ENCODE assay signal across 1 cellular context in the genomic region with DNA sequence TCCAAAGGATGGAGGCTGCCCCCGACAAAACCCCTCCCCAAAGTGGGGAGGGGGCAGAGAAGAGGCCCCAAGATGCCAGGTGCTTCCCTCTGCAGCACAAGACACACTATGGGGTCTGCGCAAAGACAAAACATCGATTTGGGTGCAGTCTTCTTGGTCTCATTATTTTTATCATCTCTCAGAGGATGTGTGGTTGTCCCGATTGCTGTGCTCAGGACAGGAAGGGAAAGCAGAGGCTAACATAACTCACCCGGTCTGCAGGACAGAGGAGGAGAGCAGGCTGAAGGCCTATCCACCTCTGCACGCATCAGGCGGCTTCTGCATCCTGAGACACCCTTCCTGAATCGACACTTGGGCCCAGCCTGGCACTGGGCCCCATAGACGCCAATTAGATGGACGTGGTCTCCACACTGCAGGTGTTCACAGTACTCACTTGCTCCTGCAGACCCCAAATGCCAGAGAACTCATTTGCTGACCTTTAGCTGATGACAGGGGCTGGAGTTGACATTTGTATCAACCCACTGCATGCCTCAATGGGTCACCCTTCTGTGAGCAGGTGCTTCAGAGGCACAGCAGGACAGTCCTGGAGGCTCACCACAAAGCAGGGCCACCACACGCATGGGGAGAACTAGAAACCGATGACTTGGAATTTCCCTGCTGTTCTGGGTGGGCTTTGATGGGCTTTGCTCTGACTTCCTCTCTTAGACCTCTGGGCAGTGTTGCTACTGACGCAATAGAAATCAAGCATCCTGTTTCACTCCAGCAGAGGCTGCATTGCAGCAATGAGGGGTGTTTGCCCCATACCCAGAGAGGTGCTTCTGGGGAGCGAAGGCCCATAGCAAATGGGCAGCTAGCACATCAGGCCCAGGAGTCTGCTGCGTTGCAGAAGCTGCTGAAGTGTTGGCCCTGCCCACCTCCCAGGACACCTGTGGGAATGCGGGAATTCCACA.
TF ChIP-seq lines count a peak whose summit lies in the region.

No MANE protein-coding gene starts in this region.

TF ChIP-seq in GM12878, 131 proteins besides CTCF, POLR2A, EP300 and RAD21 (continued from another document):
- TF ChIP-seq, protein P1, sequence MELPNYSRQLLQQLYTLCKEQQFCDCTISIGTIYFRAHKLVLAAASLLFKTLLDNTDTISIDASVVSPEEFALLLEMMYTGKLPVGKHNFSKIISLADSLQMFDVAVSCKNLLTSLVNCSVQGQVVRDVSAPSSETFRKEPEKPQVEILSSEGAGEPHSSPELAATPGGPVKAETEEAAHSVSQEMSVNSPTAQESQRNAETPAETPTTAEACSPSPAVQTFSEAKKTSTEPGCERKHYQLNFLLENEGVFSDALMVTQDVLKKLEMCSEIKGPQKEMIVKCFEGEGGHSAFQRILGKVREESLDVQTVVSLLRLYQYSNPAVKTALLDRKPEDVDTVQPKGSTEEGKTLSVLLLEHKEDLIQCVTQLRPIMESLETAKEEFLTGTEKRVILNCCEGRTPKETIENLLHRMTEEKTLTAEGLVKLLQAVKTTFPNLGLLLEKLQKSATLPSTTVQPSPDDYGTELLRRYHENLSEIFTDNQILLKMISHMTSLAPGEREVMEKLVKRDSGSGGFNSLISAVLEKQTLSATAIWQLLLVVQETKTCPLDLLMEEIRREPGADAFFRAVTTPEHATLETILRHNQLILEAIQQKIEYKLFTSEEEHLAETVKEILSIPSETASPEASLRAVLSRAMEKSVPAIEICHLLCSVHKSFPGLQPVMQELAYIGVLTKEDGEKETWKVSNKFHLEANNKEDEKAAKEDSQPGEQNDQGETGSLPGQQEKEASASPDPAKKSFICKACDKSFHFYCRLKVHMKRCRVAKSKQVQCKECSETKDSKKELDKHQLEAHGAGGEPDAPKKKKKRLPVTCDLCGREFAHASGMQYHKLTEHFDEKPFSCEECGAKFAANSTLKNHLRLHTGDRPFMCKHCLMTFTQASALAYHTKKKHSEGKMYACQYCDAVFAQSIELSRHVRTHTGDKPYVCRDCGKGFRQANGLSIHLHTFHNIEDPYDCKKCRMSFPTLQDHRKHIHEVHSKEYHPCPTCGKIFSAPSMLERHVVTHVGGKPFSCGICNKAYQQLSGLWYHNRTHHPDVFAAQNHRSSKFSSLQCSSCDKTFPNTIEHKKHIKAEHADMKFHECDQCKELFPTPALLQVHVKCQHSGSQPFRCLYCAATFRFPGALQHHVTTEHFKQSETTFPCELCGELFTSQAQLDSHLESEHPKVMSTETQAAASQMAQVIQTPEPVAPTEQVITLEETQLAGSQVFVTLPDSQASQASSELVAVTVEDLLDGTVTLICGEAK (IDR thresholded peaks at IDR 0.05; ENCODE audit: borderline replicate concordance): no peak
- TF ChIP-seq ZSCAN29 (IDR thresholded peaks at IDR 0.05): no peak
- no peak for TF ChIP-seq SREBF2 (IDR thresholded peaks at IDR 0.05; ENCODE audit: low read length)
- no peak for TF ChIP-seq JUND (IDR thresholded peaks at IDR 0.05; ENCODE audit: low read depth, low read length)
- TF ChIP-seq IKZF2 (IDR thresholded peaks at IDR 0.05): peak; percentile 95 to 98
- TF ChIP-seq, protein P2, sequence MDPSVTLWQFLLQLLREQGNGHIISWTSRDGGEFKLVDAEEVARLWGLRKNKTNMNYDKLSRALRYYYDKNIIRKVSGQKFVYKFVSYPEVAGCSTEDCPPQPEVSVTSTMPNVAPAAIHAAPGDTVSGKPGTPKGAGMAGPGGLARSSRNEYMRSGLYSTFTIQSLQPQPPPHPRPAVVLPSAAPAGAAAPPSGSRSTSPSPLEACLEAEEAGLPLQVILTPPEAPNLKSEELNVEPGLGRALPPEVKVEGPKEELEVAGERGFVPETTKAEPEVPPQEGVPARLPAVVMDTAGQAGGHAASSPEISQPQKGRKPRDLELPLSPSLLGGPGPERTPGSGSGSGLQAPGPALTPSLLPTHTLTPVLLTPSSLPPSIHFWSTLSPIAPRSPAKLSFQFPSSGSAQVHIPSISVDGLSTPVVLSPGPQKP (IDR thresholded peaks at IDR 0.05; ENCODE audit: low read depth, low read length): 0 out of 2 replicates have a peak, but pooled peaks have one; percentile 20
- TF ChIP-seq, protein P3, sequence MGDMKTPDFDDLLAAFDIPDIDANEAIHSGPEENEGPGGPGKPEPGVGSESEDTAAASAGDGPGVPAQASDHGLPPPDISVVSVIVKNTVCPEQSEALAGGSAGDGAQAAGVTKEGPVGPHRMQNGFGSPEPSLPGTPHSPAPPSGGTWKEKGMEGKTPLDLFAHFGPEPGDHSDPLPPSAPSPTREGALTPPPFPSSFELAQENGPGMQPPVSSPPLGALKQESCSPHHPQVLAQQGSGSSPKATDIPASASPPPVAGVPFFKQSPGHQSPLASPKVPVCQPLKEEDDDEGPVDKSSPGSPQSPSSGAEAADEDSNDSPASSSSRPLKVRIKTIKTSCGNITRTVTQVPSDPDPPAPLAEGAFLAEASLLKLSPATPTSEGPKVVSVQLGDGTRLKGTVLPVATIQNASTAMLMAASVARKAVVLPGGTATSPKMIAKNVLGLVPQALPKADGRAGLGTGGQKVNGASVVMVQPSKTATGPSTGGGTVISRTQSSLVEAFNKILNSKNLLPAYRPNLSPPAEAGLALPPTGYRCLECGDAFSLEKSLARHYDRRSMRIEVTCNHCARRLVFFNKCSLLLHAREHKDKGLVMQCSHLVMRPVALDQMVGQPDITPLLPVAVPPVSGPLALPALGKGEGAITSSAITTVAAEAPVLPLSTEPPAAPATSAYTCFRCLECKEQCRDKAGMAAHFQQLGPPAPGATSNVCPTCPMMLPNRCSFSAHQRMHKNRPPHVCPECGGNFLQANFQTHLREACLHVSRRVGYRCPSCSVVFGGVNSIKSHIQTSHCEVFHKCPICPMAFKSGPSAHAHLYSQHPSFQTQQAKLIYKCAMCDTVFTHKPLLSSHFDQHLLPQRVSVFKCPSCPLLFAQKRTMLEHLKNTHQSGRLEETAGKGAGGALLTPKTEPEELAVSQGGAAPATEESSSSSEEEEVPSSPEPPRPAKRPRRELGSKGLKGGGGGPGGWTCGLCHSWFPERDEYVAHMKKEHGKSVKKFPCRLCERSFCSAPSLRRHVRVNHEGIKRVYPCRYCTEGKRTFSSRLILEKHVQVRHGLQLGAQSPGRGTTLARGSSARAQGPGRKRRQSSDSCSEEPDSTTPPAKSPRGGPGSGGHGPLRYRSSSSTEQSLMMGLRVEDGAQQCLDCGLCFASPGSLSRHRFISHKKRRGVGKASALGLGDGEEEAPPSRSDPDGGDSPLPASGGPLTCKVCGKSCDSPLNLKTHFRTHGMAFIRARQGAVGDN (IDR thresholded peaks at IDR 0.05): peak; percentile 98
- no peak for TF ChIP-seq HCFC1 (IDR thresholded peaks at IDR 0.05; ENCODE audit: low read length)
- peak; percentile 78 for TF ChIP-seq LARP7 (IDR thresholded peaks at IDR 0.05)
- TF ChIP-seq GABPA (IDR thresholded peaks at IDR 0.05; ENCODE audit: low read depth): no peak
- TF ChIP-seq, protein P4, sequence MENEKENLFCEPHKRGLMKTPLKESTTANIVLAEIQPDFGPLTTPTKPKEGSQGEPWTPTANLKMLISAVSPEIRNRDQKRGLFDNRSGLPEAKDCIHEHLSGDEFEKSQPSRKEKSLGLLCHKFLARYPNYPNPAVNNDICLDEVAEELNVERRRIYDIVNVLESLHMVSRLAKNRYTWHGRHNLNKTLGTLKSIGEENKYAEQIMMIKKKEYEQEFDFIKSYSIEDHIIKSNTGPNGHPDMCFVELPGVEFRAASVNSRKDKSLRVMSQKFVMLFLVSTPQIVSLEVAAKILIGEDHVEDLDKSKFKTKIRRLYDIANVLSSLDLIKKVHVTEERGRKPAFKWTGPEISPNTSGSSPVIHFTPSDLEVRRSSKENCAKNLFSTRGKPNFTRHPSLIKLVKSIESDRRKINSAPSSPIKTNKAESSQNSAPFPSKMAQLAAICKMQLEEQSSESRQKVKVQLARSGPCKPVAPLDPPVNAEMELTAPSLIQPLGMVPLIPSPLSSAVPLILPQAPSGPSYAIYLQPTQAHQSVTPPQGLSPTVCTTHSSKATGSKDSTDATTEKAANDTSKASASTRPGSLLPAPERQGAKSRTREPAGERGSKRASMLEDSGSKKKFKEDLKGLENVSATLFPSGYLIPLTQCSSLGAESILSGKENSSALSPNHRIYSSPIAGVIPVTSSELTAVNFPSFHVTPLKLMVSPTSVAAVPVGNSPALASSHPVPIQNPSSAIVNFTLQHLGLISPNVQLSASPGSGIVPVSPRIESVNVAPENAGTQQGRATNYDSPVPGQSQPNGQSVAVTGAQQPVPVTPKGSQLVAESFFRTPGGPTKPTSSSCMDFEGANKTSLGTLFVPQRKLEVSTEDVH (IDR thresholded peaks at IDR 0.05; ENCODE audit: low read depth, partially characterized antibody): no peak
- TF ChIP-seq, protein P5, sequence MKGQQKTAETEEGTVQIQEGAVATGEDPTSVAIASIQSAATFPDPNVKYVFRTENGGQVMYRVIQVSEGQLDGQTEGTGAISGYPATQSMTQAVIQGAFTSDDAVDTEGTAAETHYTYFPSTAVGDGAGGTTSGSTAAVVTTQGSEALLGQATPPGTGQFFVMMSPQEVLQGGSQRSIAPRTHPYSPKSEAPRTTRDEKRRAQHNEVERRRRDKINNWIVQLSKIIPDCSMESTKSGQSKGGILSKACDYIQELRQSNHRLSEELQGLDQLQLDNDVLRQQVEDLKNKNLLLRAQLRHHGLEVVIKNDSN (IDR thresholded peaks at IDR 0.05; ENCODE audit: borderline replicate concordance, extremely low read length, insufficient read depth, low read depth, low read length): no peak
- TF ChIP-seq RFX5 (IDR thresholded peaks at IDR 0.05; ENCODE audit: low read depth, low read length): 0 out of 2 replicates have a peak, but pooled peaks have one; percentile 21
- TF ChIP-seq RBBP5 (conservative IDR thresholded peaks at IDR 0.05): no peak
- TF ChIP-seq RUNX3 (IDR thresholded peaks at IDR 0.05; ENCODE audit: low read length): no peak
- peak; percentile 93 for TF ChIP-seq GATAD2B (conservative IDR thresholded peaks at IDR 0.05; ENCODE audit: low read depth)
- TF ChIP-seq POLR2AphosphoS2 (IDR thresholded peaks at IDR 0.05; ENCODE audit: low read depth, low read length): peak; percentile 4; the same call in 1 of the 2 replicates
- TF ChIP-seq SMAD1 (IDR thresholded peaks at IDR 0.05; ENCODE audit: low read depth, partially characterized antibody): peak; percentile 71
- TF ChIP-seq KLF5 (IDR thresholded peaks at IDR 0.05; ENCODE audit: partially characterized antibody): peak; percentile 92
- TF ChIP-seq, protein P6, sequence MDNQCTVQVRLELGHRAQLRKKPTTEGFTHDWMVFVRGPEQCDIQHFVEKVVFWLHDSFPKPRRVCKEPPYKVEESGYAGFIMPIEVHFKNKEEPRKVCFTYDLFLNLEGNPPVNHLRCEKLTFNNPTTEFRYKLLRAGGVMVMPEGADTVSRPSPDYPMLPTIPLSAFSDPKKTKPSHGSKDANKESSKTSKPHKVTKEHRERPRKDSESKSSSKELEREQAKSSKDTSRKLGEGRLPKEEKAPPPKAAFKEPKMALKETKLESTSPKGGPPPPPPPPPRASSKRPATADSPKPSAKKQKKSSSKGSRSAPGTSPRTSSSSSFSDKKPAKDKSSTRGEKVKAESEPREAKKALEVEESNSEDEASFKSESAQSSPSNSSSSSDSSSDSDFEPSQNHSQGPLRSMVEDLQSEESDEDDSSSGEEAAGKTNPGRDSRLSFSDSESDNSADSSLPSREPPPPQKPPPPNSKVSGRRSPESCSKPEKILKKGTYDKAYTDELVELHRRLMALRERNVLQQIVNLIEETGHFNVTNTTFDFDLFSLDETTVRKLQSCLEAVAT (IDR thresholded peaks at IDR 0.05): peak; percentile 96
- TF ChIP-seq CHD4 (IDR thresholded peaks at IDR 0.05): no peak
- no peak for TF ChIP-seq MYC (IDR thresholded peaks at IDR 0.05; ENCODE audit: insufficient read depth, insufficient read length, insufficient replicate concordance, low read length, severe bottlenecking)
- no peak for TF ChIP-seq ASH2L (IDR thresholded peaks at IDR 0.05; ENCODE audit: borderline replicate concordance, low read depth)
- TF ChIP-seq, protein P7, sequence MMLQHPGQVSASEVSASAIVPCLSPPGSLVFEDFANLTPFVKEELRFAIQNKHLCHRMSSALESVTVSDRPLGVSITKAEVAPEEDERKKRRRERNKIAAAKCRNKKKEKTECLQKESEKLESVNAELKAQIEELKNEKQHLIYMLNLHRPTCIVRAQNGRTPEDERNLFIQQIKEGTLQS (IDR thresholded peaks at IDR 0.05; ENCODE audit: borderline replicate concordance, extremely low read depth, low read depth, low read length): no peak
- TF ChIP-seq JUNB (IDR thresholded peaks at IDR 0.05): no peak; the same call in 1 of the 2 replicates
- no peak for TF ChIP-seq PML (IDR thresholded peaks at IDR 0.05; ENCODE audit: low read length)
- peak; percentile 96 for TF ChIP-seq CBFB (IDR thresholded peaks at IDR 0.05; ENCODE audit: low read depth)
